In genomic region chr6:69631552-69632346, GRCh38 we compare ENCODE assay signal across 15 cellular contexts.
DNase-seq lines count a peak whose midpoint lies in the region; ATAC-seq, FAIRE-seq and TF ChIP-seq lines count a peak whose summit lies in the region.
"Had no signal": no experiment of that assay in that cellular context is flagged by ENCODE, and none has a peak within 500 bp of the region (broad histone marks: within the 10 kb centered on the region; RNA-seq: fewer than 3 reads in every experiment).

No MANE protein-coding gene starts in this region.

- peaks cover 18% of the 10 kb centered on the region for H3K27me3 Mint-ChIP-seq in T-helper 1 cell treated with Interleukin-12 subunit alpha and Interleukin-12 subunit beta and Interleukin-4 antibody, amounts not matched to agents 30 μg/mL and 1 μg/mL, for 36 hours (ENCODE audit: low read depth)
- no peaks in the 10 kb centered on the region for H3K27me3 Mint-ChIP-seq in neural crest cell (ENCODE audit: low read depth)

- DNase-seq in NCI-H2107 treated with DMSO at 0.1 percent for 48 hours (lab: John Stamatoyannopoulos, UW; ENCODE audit: unreplicated experiment) (peak; percentile 55), NCI-H2107 (lab: John Stamatoyannopoulos, UW) (no peak), H7 (peak; percentile 17), neural crest cell (ENCODE audit: low read depth, low spot score) (no peak), RCC 7860 (ENCODE audit: low spot score) (no peak), SW 1271 (lab: John Stamatoyannopoulos, UW) (no peak)
- DNase-seq: activated T-cell treated with anti-CD3 and anti-CD28 coated beads, Interleukin-2, amount 50 U/mL, for 4 hours; DMS79; lower lobe of right lung; PC-3; stimulated activated naive CD4-positive, alpha-beta T cell treated with Interleukin-2 at 50 U/mL for 16 hours had no signal

- no peak for FAIRE-seq in RCC 7860 (lab: Jason Lieb, UNC)
- FAIRE-seq: H54 had no signal

- no peak overlapping the region for H3K4me3 ChIP-seq in H7 (ENCODE audit: insufficient read depth, low read depth, low read length)
- H3K4me3 ChIP-seq: lower lobe of right lung had no signal

- H3K36me3 Mint-ChIP-seq in T-helper 1 cell treated with Interleukin-12 subunit alpha and Interleukin-12 subunit beta and Interleukin-4 antibody, amounts not matched to agents 30 μg/mL and 1 μg/mL, for 36 hours (ENCODE audit: low read depth) = peaks cover 2% of the 10 kb centered on the region
- no peaks in the 10 kb centered on the region for H3K36me3 Mint-ChIP-seq in neural crest cell (ENCODE audit: low read depth)
- H3K36me3 Mint-ChIP-seq: natural killer cell treated with Interleukin-12 subunit alpha and Interleukin-12 subunit beta and Interleukin-15 and Interleukin-18, amount 100 ng/mL, for 72 hours had no signal

- peak overlapping the region; percentile 63 for H3K4me3 Mint-ChIP-seq in T-helper 1 cell treated with Interleukin-12 subunit alpha and Interleukin-12 subunit beta and Interleukin-4 antibody, amounts not matched to agents 30 μg/mL and 1 μg/mL, for 36 hours
- H3K4me3 Mint-ChIP-seq in neural crest cell = no peak overlapping the region
- H3K4me3 Mint-ChIP-seq: activated T-cell treated with anti-CD3 and anti-CD28 coated beads, Interleukin-2, amount 50 U/mL, for 4 hours; natural killer cell treated with Interleukin-12 subunit alpha and Interleukin-12 subunit beta and Interleukin-15 and Interleukin-18, amount 100 ng/mL, for 72 hours had no signal

- ATAC-seq in GM21737 (IDR thresholded peaks at IDR 0.05; ENCODE audit: unreplicated experiment) = no peak
- ATAC-seq: activated T-cell treated with anti-CD3 and anti-CD28 coated beads, Interleukin-2, amount 50 U/mL, for 4 hours; lower lobe of right lung; natural killer cell treated with Interleukin-12 subunit alpha and Interleukin-12 subunit beta and Interleukin-15 and Interleukin-18, amount 100 ng/mL, for 72 hours; PC-3 had no signal

- TF ChIP-seq CTCF in neural crest cell (conservative IDR thresholded peaks at IDR 0.05) = no peak

- H3K36me3 ChIP-seq in H7 (replicated peaks; ENCODE audit: control insufficient read depth, insufficient read depth, low read length) = no peaks in the 10 kb centered on the region
- H3K36me3 ChIP-seq: lower lobe of right lung had no signal

- H3K9me3 Mint-ChIP-seq in T-helper 1 cell treated with Interleukin-12 subunit alpha and Interleukin-12 subunit beta and Interleukin-4 antibody, amounts not matched to agents 30 μg/mL and 1 μg/mL, for 36 hours = no peaks in the 10 kb centered on the region
- H3K9me3 Mint-ChIP-seq in neural crest cell = peaks cover 2% of the 10 kb centered on the region
- H3K9me3 Mint-ChIP-seq: activated T-cell treated with anti-CD3 and anti-CD28 coated beads, Interleukin-2, amount 50 U/mL, for 4 hours had no signal

- H3K27me3 ChIP-seq in H7 (ENCODE audit: control insufficient read depth, insufficient read depth, low read length) = no peaks in the 10 kb centered on the region

- peaks cover 16% of the 10 kb centered on the region for H3K4me1 Mint-ChIP-seq in T-helper 1 cell treated with Interleukin-12 subunit alpha and Interleukin-12 subunit beta and Interleukin-4 antibody, amounts not matched to agents 30 μg/mL and 1 μg/mL, for 36 hours (ENCODE audit: low read depth)
- H3K4me1 Mint-ChIP-seq in neural crest cell = peaks cover 8% of the 10 kb centered on the region

- H3K27ac Mint-ChIP-seq in T-helper 1 cell treated with Interleukin-12 subunit alpha and Interleukin-12 subunit beta and Interleukin-4 antibody, amounts not matched to agents 30 μg/mL and 1 μg/mL, for 36 hours = peak overlapping the region; percentile 68
- H3K27ac Mint-ChIP-seq in neural crest cell (ENCODE audit: unreplicated experiment) = peak overlapping the region; percentile 21
- H3K27ac Mint-ChIP-seq: natural killer cell treated with Interleukin-12 subunit alpha and Interleukin-12 subunit beta and Interleukin-15 and Interleukin-18, amount 100 ng/mL, for 72 hours had no signal

Comparison
In these comparisons a context has a peak if more than half of its experiments do, and no peak if none do; other contexts are left out.
1. DNase-seq: peak in NCI-H2107 treated with DMSO at 0.1 percent for 48 hours (single experiment) and H7 (single experiment); none in NCI-H2107 (single experiment), neural crest cell (single experiment), RCC 7860 (single experiment) and SW 1271 (0 of 2).